ENCODE assay signal across 18 cellular contexts in the genomic region with DNA sequence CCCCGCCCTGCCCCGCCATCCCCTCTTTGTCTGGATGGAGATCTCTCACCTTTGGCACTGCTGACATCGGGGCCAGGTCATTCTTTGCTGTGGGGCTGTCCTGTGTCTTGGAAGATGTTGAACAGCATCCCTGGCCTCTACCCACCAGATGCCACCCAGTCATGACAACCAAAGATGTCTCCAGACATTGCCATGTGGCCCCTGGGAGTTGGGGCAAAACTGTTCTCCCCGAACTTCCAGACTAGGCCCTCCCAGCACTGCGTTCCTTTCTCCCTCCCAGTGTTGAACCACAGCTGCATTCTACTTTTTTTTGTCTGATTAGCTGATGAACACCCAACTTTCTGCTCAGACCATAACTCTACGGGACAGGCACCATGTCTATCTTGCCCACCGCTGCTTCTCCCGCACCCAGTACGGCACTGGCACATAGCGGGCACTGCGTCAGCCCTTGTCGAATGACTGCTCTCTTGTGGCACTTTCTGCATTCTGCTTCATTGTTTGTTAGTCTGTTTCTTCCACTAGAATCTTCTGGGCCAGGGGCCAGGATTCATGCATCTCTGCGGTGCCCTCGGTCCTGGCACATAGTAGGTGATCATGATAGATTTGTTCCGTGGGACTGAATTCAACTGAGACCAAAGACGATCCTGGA. TPM values are rescaled to one million over a fixed set of nuclear protein-coding genes. Genes with fewer than 3 reads are reported as not detected.
"Had no signal": no experiment of that assay in that cellular context is flagged by ENCODE, and none has a peak within 500 bp of the region (broad histone marks: within the 10 kb centered on the region; RNA-seq: fewer than 3 reads in every experiment).

No MANE protein-coding gene starts in this region.

- H3K27ac ChIP-seq: ovary, suprapubic skin, upper lobe of left lung had no signal

- DNase-seq: activated CD4-positive, CD25-positive, alpha-beta regulatory T cell; activated effector memory CD4-positive, alpha-beta T cell treated with Interleukin-2 at 50 U/mL for 16 hours; activated T-cell treated with anti-CD3 and anti-CD28 coated beads, Interleukin-2, amount 50 U/mL, for 1 hour; amygdala; cerebellar nuclear complex; immature natural killer cell; ovary; stimulated activated CD4-positive, alpha-beta T cell treated with anti-CD3 and anti-CD28 coated beads, Interleukin-4, amount 100 ng/mL, for 1 hour; stimulated activated CD8-positive, alpha-beta memory T cell treated with anti-CD3 and anti-CD28 coated beads, Interleukin-4, amount 100 ng/mL, for 48 hours; stimulated activated naive CD8-positive, alpha-beta T cell treated with anti-CD3 and anti-CD28 coated beads, Interleukin-15, Interleukin-2, amounts not matched to agents 100 U/mL and 50 U/mL, for 24 hours; T-helper 2 cell; upper lobe of left lung had no signal

- H3K4me3 Mint-ChIP-seq: brain, immature natural killer cell, memory B cell had no signal

- FAIRE-seq: TTC549 had no signal

- H3K9me3 ChIP-seq: ovary, suprapubic skin, upper lobe of left lung had no signal

- H3K4me3 ChIP-seq: ovary, suprapubic skin, upper lobe of left lung had no signal

- H3K9me3 Mint-ChIP-seq: activated naive CD4-positive, alpha-beta T cell treated with anti-CD3 and anti-CD28 coated beads, Interleukin-2, amount 50 U/mL, for 72 hours; immature natural killer cell; memory B cell had no signal

- H3K36me3 ChIP-seq: ovary, suprapubic skin, upper lobe of left lung had no signal

- H3K27me3 ChIP-seq: ovary, upper lobe of left lung had no signal

- H3K36me3 Mint-ChIP-seq: brain, memory B cell had no signal

- H3K27ac Mint-ChIP-seq: activated naive CD4-positive, alpha-beta T cell treated with anti-CD3 and anti-CD28 coated beads, Interleukin-2, amount 50 U/mL, for 72 hours; brain; immature natural killer cell; memory B cell had no signal

- ATAC-seq: activated naive CD4-positive, alpha-beta T cell treated with anti-CD3 and anti-CD28 coated beads, Interleukin-2, amount 50 U/mL, for 72 hours; stimulated activated naive CD8-positive, alpha-beta T cell treated with anti-CD3 and anti-CD28 coated beads, Interleukin-15, Interleukin-2, amounts not matched to agents 100 U/mL and 50 U/mL, for 24 hours had no signal

RNA-seq across cellular contexts. Expression of a gene that starts 13.1 kb away (rescaled TPM):
- total RNA-seq: activated naive CD4-positive, alpha-beta T cell treated with anti-CD3 and anti-CD28 coated beads, Interleukin-2, amount 50 U/mL, for 72 hours; suprapubic skin; upper lobe of left lung had no signal
- polyA plus RNA-seq: immature natural killer cell, neural cell had no signal
